22 cellular contexts compared by ENCODE assay signal in the genomic region with DNA sequence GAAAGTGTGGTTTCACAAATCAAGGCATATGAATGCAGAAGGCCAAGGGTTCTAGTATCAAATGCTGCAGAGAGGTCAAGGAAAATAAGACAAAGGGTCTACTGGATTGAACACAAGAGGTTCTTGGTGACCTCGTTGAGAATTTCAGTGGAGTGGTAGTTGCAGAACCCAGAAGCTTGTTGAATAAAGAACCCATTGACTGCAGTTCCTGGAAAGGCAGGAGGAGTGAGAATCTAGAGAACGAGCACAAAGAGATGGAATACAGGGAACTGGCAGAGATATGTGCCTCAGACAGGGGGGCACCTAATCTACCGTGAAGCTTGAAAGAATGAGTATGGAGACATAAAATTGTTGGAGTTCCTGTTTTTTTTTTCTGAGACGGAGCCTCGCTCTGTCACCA.
"Had no signal": no experiment of that assay in that cellular context is flagged by ENCODE, and none has a peak within 500 bp of the region (broad histone marks: within the 10 kb centered on the region; RNA-seq: fewer than 3 reads in every experiment).

No MANE protein-coding gene starts in this region.

- DNase-seq: activated T-cell treated with anti-CD3 and anti-CD28 coated beads, Interleukin-2, amount 50 U/mL, for 1 hour; adrenal gland; cerebellar nuclear complex; effector CD8-positive, alpha-beta T cell; erythroblast; foreskin fibroblast; immature natural killer cell; left ventricle myocardium inferior; mammary epithelial cell; pancreas; right lobe of liver; stimulated activated CD4-positive, alpha-beta T cell treated with anti-CD3 and anti-CD28 coated beads, Interleukin-2, amount 100 ng/mL, for 24 hours; stimulated activated naive CD8-positive, alpha-beta T cell treated with anti-CD3 and anti-CD28 coated beads, Interleukin-15, amount 100 ng/mL, for 72 hours; T-helper 9 cell; testis; upper lobe of right lung had no signal

- ATAC-seq: activated T-helper 17 cell treated with anti-CD3 and anti-CD28 coated beads, Interleukin-2, amount 50 U/mL, for 72 hours; natural killer cell treated with Interleukin-12 subunit alpha and Interleukin-12 subunit beta and Interleukin-15 and Interleukin-18, amount 100 ng/mL, for 72 hours; pancreas; right lobe of liver; stimulated activated effector memory CD8-positive, alpha-beta T cell treated with anti-CD3 and anti-CD28 coated beads, Interleukin-12 subunit alpha, Interleukin-12 subunit beta, amount 100 ng/mL, for 72 hours; stimulated activated naive CD8-positive, alpha-beta T cell treated with anti-CD3 and anti-CD28 coated beads, Interleukin-15, amount 100 ng/mL, for 72 hours; upper lobe of right lung had no signal

- H3K27ac ChIP-seq: adrenal gland, left ventricle myocardium inferior, pancreas, right lobe of liver, skin epidermis, testis, upper lobe of right lung had no signal

- H3K27ac Mint-ChIP-seq: activated naive CD8-positive, alpha-beta T cell; activated T-helper 17 cell treated with anti-CD3 and anti-CD28 coated beads, Interleukin-2, amount 50 U/mL, for 72 hours; natural killer cell treated with Interleukin-12 subunit alpha and Interleukin-12 subunit beta and Interleukin-15 and Interleukin-18, amount 100 ng/mL, for 72 hours; stimulated activated effector memory CD8-positive, alpha-beta T cell treated with anti-CD3 and anti-CD28 coated beads, Interleukin-12 subunit alpha, Interleukin-12 subunit beta, amount 100 ng/mL, for 72 hours; stimulated activated naive CD8-positive, alpha-beta T cell treated with anti-CD3 and anti-CD28 coated beads, Interleukin-15, amount 100 ng/mL, for 72 hours had no signal

- FAIRE-seq: bronchial epithelial cell, pancreas had no signal

- H3K9me3 Mint-ChIP-seq: activated T-helper 17 cell treated with anti-CD3 and anti-CD28 coated beads, Interleukin-2, amount 50 U/mL, for 72 hours; immature natural killer cell; natural killer cell treated with Interleukin-12 subunit alpha and Interleukin-12 subunit beta and Interleukin-15 and Interleukin-18, amount 100 ng/mL, for 72 hours; stimulated activated effector memory CD8-positive, alpha-beta T cell treated with anti-CD3 and anti-CD28 coated beads, Interleukin-12 subunit alpha, Interleukin-12 subunit beta, amount 100 ng/mL, for 72 hours; stimulated activated naive CD8-positive, alpha-beta T cell treated with anti-CD3 and anti-CD28 coated beads, Interleukin-15, amount 100 ng/mL, for 72 hours had no signal

- H3K4me3 ChIP-seq: adrenal gland, left ventricle myocardium inferior, pancreas, right lobe of liver, skin epidermis, testis, upper lobe of right lung had no signal

- H3K9me3 ChIP-seq: adrenal gland, left ventricle myocardium inferior, pancreas, right lobe of liver, testis, upper lobe of right lung had no signal

- H3K36me3 ChIP-seq: adrenal gland, left ventricle myocardium inferior, pancreas, right lobe of liver, upper lobe of right lung had no signal

- H3K36me3 Mint-ChIP-seq: immature natural killer cell; natural killer cell treated with Interleukin-12 subunit alpha and Interleukin-12 subunit beta and Interleukin-15 and Interleukin-18, amount 100 ng/mL, for 72 hours had no signal

- H3K27me3 Mint-ChIP-seq: activated naive CD8-positive, alpha-beta T cell; activated T-helper 17 cell treated with anti-CD3 and anti-CD28 coated beads, Interleukin-2, amount 50 U/mL, for 72 hours; stimulated activated naive CD8-positive, alpha-beta T cell treated with anti-CD3 and anti-CD28 coated beads, Interleukin-15, amount 100 ng/mL, for 72 hours had no signal

- H3K4me3 Mint-ChIP-seq: activated naive CD8-positive, alpha-beta T cell; activated T-helper 17 cell treated with anti-CD3 and anti-CD28 coated beads, Interleukin-2, amount 50 U/mL, for 72 hours; immature natural killer cell; natural killer cell treated with Interleukin-12 subunit alpha and Interleukin-12 subunit beta and Interleukin-15 and Interleukin-18, amount 100 ng/mL, for 72 hours; stimulated activated effector memory CD8-positive, alpha-beta T cell treated with anti-CD3 and anti-CD28 coated beads, Interleukin-12 subunit alpha, Interleukin-12 subunit beta, amount 100 ng/mL, for 72 hours; stimulated activated naive CD8-positive, alpha-beta T cell treated with anti-CD3 and anti-CD28 coated beads, Interleukin-15, amount 100 ng/mL, for 72 hours had no signal

- H3K27me3 ChIP-seq: adrenal gland, pancreas, right lobe of liver, testis, upper lobe of right lung had no signal
